31 cellular contexts compared by ENCODE assay signal in genomic region chr1:13407811-13408210, GRCh38. TPM values are rescaled to one million over a fixed set of nuclear protein-coding genes. Genes with fewer than 3 reads are reported as not detected.
"Had no signal": no experiment of that assay in that cellular context is flagged by ENCODE, and none has a peak within 500 bp of the region (broad histone marks: within the 10 kb centered on the region; RNA-seq: fewer than 3 reads in every experiment).

No MANE protein-coding gene starts in this region.

- H3K9me3 Mint-ChIP-seq: T-helper 1 cell treated with Interleukin-12 subunit alpha and Interleukin-12 subunit beta and Interleukin-4 antibody, amounts not matched to agents 30 μg/mL and 1 μg/mL, for 36 hours had no signal

- H3K4me3 Mint-ChIP-seq: T-helper 1 cell treated with Interleukin-12 subunit alpha and Interleukin-12 subunit beta and Interleukin-4 antibody, amounts not matched to agents 30 μg/mL and 1 μg/mL, for 36 hours had no signal

- ATAC-seq: Panc1 had no signal

- DNase-seq: Karpas-422, MM.1S, MV-4-11, NCI-H1092, NCI-H1417 treated with DMSO at 0.1 percent for 48 hours, NCI-H1436 treated with DMSO at 0.1 percent for 48 hours, NCI-H1694 treated with DMSO at 0.1 percent for 48 hours, NCI-H187 treated with DMSO at 0.1 percent for 48 hours, NCI-H2081, NCI-H2171 treated with DMSO at 0.1 percent for 48 hours, NCI-H2227 treated with DMSO at 0.1 percent for 48 hours, NCI-H345, NCI-H446, NCI-H510A treated with DMSO at 0.1 percent for 48 hours, NCI-H524 treated with DMSO at 0.1 percent for 48 hours, NCI-H526 treated with DMSO at 0.1 percent for 48 hours, NCI-H774, PC-9, Right ventricle myocardium superior, SHP77 treated with DMSO at 0.1 percent for 48 hours, SK-N-SH, SW 1271, T-helper 1 cell had no signal

- H3K27ac Mint-ChIP-seq: T-helper 1 cell treated with Interleukin-12 subunit alpha and Interleukin-12 subunit beta and Interleukin-4 antibody, amounts not matched to agents 30 μg/mL and 1 μg/mL, for 36 hours had no signal

RNA-seq across cellular contexts. Expression of gene PRAMEF20, which starts 2.4 kb away (rescaled TPM):
- total RNA-seq: LHCN-M2, MCF 10A, OCI-LY7, PC-9, Right ventricle myocardium superior, RPMI7951 had no signal

RNA-seq across cellular contexts. Expression of gene PRAMEF17, which starts 18.4 kb away (rescaled TPM):
- total RNA-seq: LHCN-M2, MCF 10A, NCI-H460, OCI-LY7, PC-9, Right ventricle myocardium superior, RPMI7951, SJSA1 had no signal

RNA-seq across cellular contexts. Expression of gene PRAMEF19, which starts 36.1 kb away (rescaled TPM):
- total RNA-seq: LHCN-M2, MCF 10A, NCI-H460, OCI-LY7, PC-9, Right ventricle myocardium superior, RPMI7951, SJSA1 had no signal
